In genomic region chr5:138640855-138641254, GRCh38 we compare ENCODE assay signal across 18 cellular contexts.
DNase-seq lines count a peak whose midpoint lies in the region; ATAC-seq and TF ChIP-seq lines count a peak whose summit lies in the region.
"Had no signal": no experiment of that assay in that cellular context is flagged by ENCODE, and none has a peak within 500 bp of the region (broad histone marks: within the 10 kb centered on the region; RNA-seq: fewer than 3 reads in every experiment).

No MANE protein-coding gene starts in this region.

- POLR2A ChIA-PET in HEK293T (lab: Yijun Ruan, JAX): interaction anchor here (1.6 kb wide), 1 partner anchor 65 kb away, joined by 6 read pairs; no protein-coding TSS in a partner anchor

- no peaks in the 10 kb centered on the region for H3K27me3 ChIP-seq in right cardiac atrium (ENCODE audit: control insufficient read depth, insufficient read depth)
- no peaks in the 10 kb centered on the region for H3K27me3 ChIP-seq in SJCRH30
- H3K27me3 ChIP-seq in sigmoid colon: no peaks in the 10 kb centered on the region
- H3K27me3 ChIP-seq: SJSA1 had no signal

- TF ChIP-seq EP300 in sigmoid colon (IDR thresholded peaks at IDR 0.05): no peak

- intact Hi-C loops in right cardiac atrium (cut with DNase I) (loop anchor here in 1 of 4 donors (5.0 kb wide), 1 partner anchor 621 kb away; no protein-coding TSS in a partner anchor), Right ventricle myocardium inferior (cut with DNase I) (loop anchor here (2.0 to 10.0 kb wide), 2 partner anchors 184 to 622 kb away; no protein-coding TSS in a partner anchor), sigmoid colon (cut with DNase I) (loop anchor here (5.0 kb wide), 1 partner anchor 621 kb away; no protein-coding TSS in a partner anchor)

- peak; percentile 40 to 52 for ATAC-seq in right cardiac atrium
- no peak for ATAC-seq in Right ventricle myocardium inferior
- ATAC-seq in esophagus mucosa: peak; percentile 60

- H3K4me1 ChIP-seq in right cardiac atrium (ENCODE audit: control insufficient read depth, insufficient read depth, low read length) (no peaks in the 10 kb centered on the region), SJCRH30 (peaks cover 19% of the 10 kb centered on the region), sigmoid colon (peaks cover 0 to 1% (median under 1%) of the 10 kb centered on the region in 4 donors)
- H3K4me1 ChIP-seq: SJSA1 had no signal

- CTCF ChIA-PET in HEK293T (lab: Yijun Ruan, JAX): interaction anchor here (0.6 to 1.3 kb wide), 6 partner anchors 9 to 500 kb away, joined by 3 to 7 read pairs (median 3); no protein-coding TSS in a partner anchor

- H3K36me3 ChIP-seq in SJCRH30 (no peaks in the 10 kb centered on the region), sigmoid colon (no peaks in the 10 kb centered on the region)
- H3K36me3 ChIP-seq: SJSA1 had no signal

- H3K9me3 ChIP-seq in right cardiac atrium (ENCODE audit: control insufficient read depth, low read length) (no peaks in the 10 kb centered on the region), SJCRH30 (replicated peaks) (no peaks in the 10 kb centered on the region), sigmoid colon (no peaks in the 10 kb centered on the region)
- H3K9me3 ChIP-seq: Caco-2, SJSA1 had no signal

- no peak for TF ChIP-seq POLR2A in sigmoid colon (IDR thresholded peaks at IDR 0.05)

- DNase-seq in right cardiac atrium (no peak), Right ventricle myocardium inferior (ENCODE audit: missing footprints) (no peak), SJCRH30 (no peak), HEK293T (ENCODE audit: extremely low spot score) (no peak), DMS53 (lab: John Stamatoyannopoulos, UW) (no peak), sigmoid colon (no peak), NCI-H2029 treated with DMSO at 0.1 percent for 48 hours (lab: John Stamatoyannopoulos, UW) (no peak)
- DNase-seq: Caco-2; CD4-positive, CD25-positive, alpha-beta regulatory T cell; DMS153; KBM-7; NCI-H1436; NCI-H2081; NCI-H2227 treated with DMSO at 0.1 percent for 48 hours; NCI-H526; RPMI8226 had no signal

- WGBS in right cardiac atrium: 44% methylated on average over 4 of the region's 4 CpGs
- WGBS in sigmoid colon, 2 donors: 70 to 88% methylated on average over 4 of the region's 4 CpGs

- H3K27ac ChIP-seq in right cardiac atrium (ENCODE audit: low read length) (no peak overlapping the region), SJCRH30 (no peak overlapping the region), sigmoid colon (no peak overlapping the region)
- H3K27ac ChIP-seq: SJSA1 had no signal

- no peak for TF ChIP-seq CTCF in sigmoid colon (IDR thresholded peaks at IDR 0.05)

- H3K4me3 ChIP-seq in right cardiac atrium (ENCODE audit: low read length) (no peak overlapping the region), SJCRH30 (peak overlapping the region; percentile 4; the same call in 1 of the 2 replicates), sigmoid colon (no peak overlapping the region)
- H3K4me3 ChIP-seq: SJSA1 had no signal

TF ChIP-seq in HEK293T, 16 proteins besides CTCF, POLR2A, EP300 and RAD21:
- TF ChIP-seq HDGF (IDR thresholded peaks at IDR 0.05; ENCODE audit: borderline replicate concordance): no peak
- TF ChIP-seq FOXA1 (IDR thresholded peaks at IDR 0.05): no peak
- no peak for TF ChIP-seq ZNF384 (IDR thresholded peaks at IDR 0.05)
- TF ChIP-seq SUZ12 (IDR thresholded peaks at IDR 0.05): no peak
- no peak for TF ChIP-seq L3MBTL2 (conservative IDR thresholded peaks at IDR 0.05)
- TF ChIP-seq TARDBP (IDR thresholded peaks at IDR 0.05): no peak
- no peak for TF ChIP-seq FOXK2 (IDR thresholded peaks at IDR 0.05)
- TF ChIP-seq FOXM1 (IDR thresholded peaks at IDR 0.05; ENCODE audit: borderline replicate concordance): no peak
- TF ChIP-seq SP1 (IDR thresholded peaks at IDR 0.05): no peak
- TF ChIP-seq LEF1 (IDR thresholded peaks at IDR 0.05; ENCODE audit: borderline replicate concordance): no peak
- TF ChIP-seq PKNOX1 (IDR thresholded peaks at IDR 0.05): no peak
- no peak for TF ChIP-seq CTBP1 (IDR thresholded peaks at IDR 0.05; ENCODE audit: borderline replicate concordance)
- no peak for TF ChIP-seq ELF4 (IDR thresholded peaks at IDR 0.05)
- TF ChIP-seq BHLHE40 (IDR thresholded peaks at IDR 0.05; ENCODE audit: borderline replicate concordance): no peak
- no peak for TF ChIP-seq NFRKB (IDR thresholded peaks at IDR 0.05)
